ENCODE assay signal across 33 cellular contexts in genomic region chr4:4887426-4887825, GRCh38. TPM values are rescaled to one million over a fixed set of nuclear protein-coding genes. Genes with fewer than 3 reads are reported as not detected.
"Had no signal": no experiment of that assay in that cellular context is flagged by ENCODE, and none has a peak within 500 bp of the region (broad histone marks: within the 10 kb centered on the region; RNA-seq: fewer than 3 reads in every experiment).

No MANE protein-coding gene starts in this region.

- H3K27ac Mint-ChIP-seq: activated B cell treated with CpG ODN at 0.5 μM for 24 hours; activated CD4-positive, alpha-beta memory T cell treated with anti-CD3 and anti-CD28 coated beads for 36 hours; activated CD4-positive, alpha-beta T cell treated with anti-CD3 and anti-CD28 coated beads, Interleukin-2, amount 10 ng/mL, durations not matched to agents 24 days and 14 days; activated CD8-positive, alpha-beta memory T cell treated with anti-CD3 and anti-CD28 coated beads, Interleukin-2, amount 10 ng/mL, durations not matched to agents 7 days and 5 days; activated CD8-positive, alpha-beta T cell treated with anti-CD3 and anti-CD28 coated beads for 36 hours; activated naive CD4-positive, alpha-beta T cell treated with anti-CD3 and anti-CD28 coated beads, Interleukin-2, amount 10 ng/mL, durations not matched to agents 7 days and 5 days; activated naive CD4-positive, alpha-beta T cell treated with anti-CD3 and anti-CD28 coated beads, Interleukin-2, amount 50 U/mL, for 24 hours; activated naive CD8-positive, alpha-beta T cell; activated naive CD8-positive, alpha-beta T cell treated with anti-CD3 and anti-CD28 coated beads, Interleukin-2, amount 10 ng/mL, durations not matched to agents 7 days and 5 days; activated naive CD8-positive, alpha-beta T cell treated with anti-CD3 and anti-CD28 coated beads, Interleukin-2, amount 50 U/mL, for 24 hours; activated T-cell treated with anti-CD3 and anti-CD28 coated beads, Interleukin-2, amount 50 U/mL, for 24 hours; activated T-helper 2 cell treated with anti-CD3 and anti-CD28 coated beads, Interferon-gamma antibody, Interleukin-2, Interleukin-4, amounts not matched to agents 10 μg/mL and 5 μg/mL and 100 μg/mL, durations not matched to agents 14 hours and 24 hours and 36 hours; T-helper 1 cell treated with Interleukin-12 subunit alpha and Interleukin-12 subunit beta and Interleukin-4 antibody, amounts not matched to agents 30 μg/mL and 1 μg/mL, for 36 hours; T-helper 2 cell treated with Interferon-gamma antibody and Interleukin-4, amounts not matched to agents 5 μg/mL and 100 μg/mL, for 36 hours had no signal

- H3K4me3 Mint-ChIP-seq: activated B cell treated with CpG ODN at 0.5 μM for 24 hours; activated CD4-positive, alpha-beta memory T cell treated with anti-CD3 and anti-CD28 coated beads for 36 hours; activated CD4-positive, alpha-beta T cell treated with anti-CD3 and anti-CD28 coated beads, Interleukin-2, amount 10 ng/mL, durations not matched to agents 24 days and 14 days; activated CD8-positive, alpha-beta memory T cell treated with anti-CD3 and anti-CD28 coated beads, Interleukin-2, amount 10 ng/mL, durations not matched to agents 7 days and 5 days; activated CD8-positive, alpha-beta T cell treated with anti-CD3 and anti-CD28 coated beads for 36 hours; activated naive CD4-positive, alpha-beta T cell treated with anti-CD3 and anti-CD28 coated beads, Interleukin-2, amount 10 ng/mL, durations not matched to agents 7 days and 5 days; activated naive CD4-positive, alpha-beta T cell treated with anti-CD3 and anti-CD28 coated beads, Interleukin-2, amount 50 U/mL, for 24 hours; activated naive CD8-positive, alpha-beta T cell; activated naive CD8-positive, alpha-beta T cell treated with anti-CD3 and anti-CD28 coated beads, Interleukin-2, amount 10 ng/mL, durations not matched to agents 7 days and 5 days; activated naive CD8-positive, alpha-beta T cell treated with anti-CD3 and anti-CD28 coated beads, Interleukin-2, amount 50 U/mL, for 24 hours; activated T-cell treated with anti-CD3 and anti-CD28 coated beads, Interleukin-2, amount 50 U/mL, for 24 hours; T-helper 1 cell treated with Interleukin-12 subunit alpha and Interleukin-12 subunit beta and Interleukin-4 antibody, amounts not matched to agents 30 μg/mL and 1 μg/mL, for 36 hours; T-helper 2 cell treated with Interferon-gamma antibody and Interleukin-4, amounts not matched to agents 5 μg/mL and 100 μg/mL, for 36 hours had no signal

- H3K9me3 ChIP-seq: body of pancreas, breast epithelium had no signal

- H3K27ac ChIP-seq: body of pancreas, brain microvascular endothelial cell, breast epithelium, VCaP had no signal

- H3K4me1 ChIP-seq: body of pancreas, breast epithelium had no signal

- H3K9me3 Mint-ChIP-seq: activated B cell treated with CpG ODN at 0.5 μM for 24 hours; activated CD4-positive, alpha-beta memory T cell treated with anti-CD3 and anti-CD28 coated beads for 36 hours; activated CD4-positive, alpha-beta T cell treated with anti-CD3 and anti-CD28 coated beads, Interleukin-2, amount 10 ng/mL, durations not matched to agents 24 days and 14 days; activated CD8-positive, alpha-beta T cell treated with anti-CD3 and anti-CD28 coated beads for 36 hours; activated naive CD4-positive, alpha-beta T cell treated with anti-CD3 and anti-CD28 coated beads, Interleukin-2, amount 10 ng/mL, durations not matched to agents 7 days and 5 days; activated naive CD4-positive, alpha-beta T cell treated with anti-CD3 and anti-CD28 coated beads, Interleukin-2, amount 50 U/mL, for 24 hours; activated naive CD8-positive, alpha-beta T cell treated with anti-CD3 and anti-CD28 coated beads, Interleukin-2, amount 10 ng/mL, durations not matched to agents 7 days and 5 days; activated naive CD8-positive, alpha-beta T cell treated with anti-CD3 and anti-CD28 coated beads, Interleukin-2, amount 50 U/mL, for 24 hours; activated T-cell treated with anti-CD3 and anti-CD28 coated beads, Interleukin-2, amount 50 U/mL, for 24 hours; activated T-helper 2 cell treated with anti-CD3 and anti-CD28 coated beads, Interferon-gamma antibody, Interleukin-2, Interleukin-4, amounts not matched to agents 10 μg/mL and 5 μg/mL and 100 μg/mL, durations not matched to agents 14 hours and 24 hours and 36 hours; T-helper 1 cell treated with Interleukin-12 subunit alpha and Interleukin-12 subunit beta and Interleukin-4 antibody, amounts not matched to agents 30 μg/mL and 1 μg/mL, for 36 hours; T-helper 2 cell treated with Interferon-gamma antibody and Interleukin-4, amounts not matched to agents 5 μg/mL and 100 μg/mL, for 36 hours had no signal

- H3K36me3 Mint-ChIP-seq: activated CD4-positive, alpha-beta memory T cell treated with anti-CD3 and anti-CD28 coated beads for 36 hours; activated CD8-positive, alpha-beta memory T cell treated with anti-CD3 and anti-CD28 coated beads, Interleukin-2, amount 10 ng/mL, durations not matched to agents 7 days and 5 days; activated naive CD4-positive, alpha-beta T cell treated with anti-CD3 and anti-CD28 coated beads, Interleukin-2, amount 10 ng/mL, durations not matched to agents 7 days and 5 days; activated naive CD4-positive, alpha-beta T cell treated with anti-CD3 and anti-CD28 coated beads, Interleukin-2, amount 50 U/mL, for 24 hours; activated naive CD8-positive, alpha-beta T cell; activated naive CD8-positive, alpha-beta T cell treated with anti-CD3 and anti-CD28 coated beads, Interleukin-2, amount 10 ng/mL, durations not matched to agents 7 days and 5 days had no signal

- H3K36me3 ChIP-seq: brain microvascular endothelial cell, breast epithelium had no signal

- H3K4me3 ChIP-seq: body of pancreas, breast epithelium had no signal

- ATAC-seq: activated CD8-positive, alpha-beta memory T cell treated with anti-CD3 and anti-CD28 coated beads, Interleukin-2, amount 10 ng/mL, durations not matched to agents 7 days and 5 days; activated CD8-positive, alpha-beta T cell treated with anti-CD3 and anti-CD28 coated beads for 36 hours; activated naive CD8-positive, alpha-beta T cell treated with anti-CD3 and anti-CD28 coated beads, Interleukin-2, amount 50 U/mL, for 24 hours; body of pancreas had no signal

- H3K4me1 Mint-ChIP-seq: activated B cell treated with CpG ODN at 0.5 μM for 24 hours; activated CD4-positive, alpha-beta T cell treated with anti-CD3 and anti-CD28 coated beads, Interleukin-2, amount 10 ng/mL, durations not matched to agents 24 days and 14 days; activated CD8-positive, alpha-beta memory T cell treated with anti-CD3 and anti-CD28 coated beads, Interleukin-2, amount 10 ng/mL, durations not matched to agents 7 days and 5 days; activated naive CD4-positive, alpha-beta T cell treated with anti-CD3 and anti-CD28 coated beads, Interleukin-2, amount 10 ng/mL, durations not matched to agents 7 days and 5 days; activated naive CD4-positive, alpha-beta T cell treated with anti-CD3 and anti-CD28 coated beads, Interleukin-2, amount 50 U/mL, for 24 hours; activated naive CD8-positive, alpha-beta T cell treated with anti-CD3 and anti-CD28 coated beads, Interleukin-2, amount 10 ng/mL, durations not matched to agents 7 days and 5 days; activated naive CD8-positive, alpha-beta T cell treated with anti-CD3 and anti-CD28 coated beads, Interleukin-2, amount 50 U/mL, for 24 hours had no signal

- H3K27me3 ChIP-seq: body of pancreas had no signal

- DNase-seq: activated B cell treated with CpG ODN at 0.5 μM for 24 hours; activated CD4-positive, alpha-beta memory T cell treated with anti-CD3 and anti-CD28 coated beads for 36 hours; activated CD4-positive, alpha-beta T cell treated with anti-CD3 and anti-CD28 coated beads for 4 hours; activated CD4-positive, alpha-beta T cell treated with anti-CD3 and anti-CD28 coated beads, Interleukin-2, amount 10 ng/mL, durations not matched to agents 24 days and 14 days; activated CD4-positive, alpha-beta T cell treated with anti-CD3 and anti-CD28 coated beads, Interleukin-2, amount 50 U/mL, for 1 hour; activated CD4-positive, alpha-beta T cell treated with anti-CD3 and anti-CD28 coated beads, Interleukin-2, amount 50 U/mL, for 4 hours; activated CD4-positive, CD25-positive, alpha-beta regulatory T cell treated with anti-CD3 and anti-CD28 coated beads, Interleukin-2, amount 50 U/mL, for 72 hours; activated CD8-positive, alpha-beta memory T cell treated with anti-CD3 and anti-CD28 coated beads, Interleukin-2, amount 10 ng/mL, durations not matched to agents 7 days and 5 days; activated CD8-positive, alpha-beta memory T cell treated with anti-CD3 and anti-CD28 coated beads, Interleukin-2, amount 50 U/mL, for 48 hours; activated CD8-positive, alpha-beta T cell treated with anti-CD3 and anti-CD28 coated beads for 36 hours; activated effector memory CD4-positive, alpha-beta T cell treated with Interleukin-2 at 50 U/mL for 16 hours; activated gamma-delta T cell; activated naive CD4-positive, alpha-beta T cell treated with anti-CD3 and anti-CD28 coated beads, Interleukin-2, amount 10 ng/mL, durations not matched to agents 7 days and 5 days; activated naive CD4-positive, alpha-beta T cell treated with Interleukin-2 at 50 U/mL for 16 hours; activated naive CD8-positive, alpha-beta T cell treated with anti-CD3 and anti-CD28 coated beads, Interleukin-2, amount 10 ng/mL, durations not matched to agents 7 days and 5 days; activated naive CD8-positive, alpha-beta T cell treated with anti-CD3 and anti-CD28 coated beads, Interleukin-2, amount 50 U/mL, for 24 hours; activated T-cell treated with anti-CD3 and anti-CD28 coated beads, Interleukin-2, amount 50 U/mL, for 24 hours; activated T-cell treated with anti-CD3 and anti-CD28 coated beads, Interleukin-2, amount 50 U/mL, for 48 hours; amygdala; anterior cingulate cortex; body of pancreas; brain microvascular endothelial cell; central memory CD4-positive, alpha-beta T cell; T-helper 1 cell; T-helper 2 cell; T-helper 9 cell had no signal

RNA-seq across cellular contexts. Expression of gene MSX1, which starts 28.0 kb away (rescaled TPM):
- total RNA-seq: activated B cell treated with CpG ODN at 0.5 μM for 24 hours; activated CD4-positive, alpha-beta T cell treated with anti-CD3 and anti-CD28 coated beads, Interleukin-2, amount 10 ng/mL, durations not matched to agents 24 days and 14 days; activated naive CD8-positive, alpha-beta T cell treated with anti-CD3 and anti-CD28 coated beads, Interleukin-2, amount 10 ng/mL, durations not matched to agents 7 days and 5 days; activated T-helper 2 cell treated with anti-CD3 and anti-CD28 coated beads, Interferon-gamma antibody, Interleukin-2, Interleukin-4, amounts not matched to agents 10 μg/mL and 5 μg/mL and 100 μg/mL, durations not matched to agents 14 hours and 24 hours and 36 hours had no signal
